Comparison of ENCODE assay signal across 8 cellular contexts in genomic region chrX:24371391-24371972, GRCh38. TPM values are rescaled to one million over a fixed set of nuclear protein-coding genes. Genes with fewer than 3 reads are reported as not detected.
A peak's percentile ranks its signal among the peaks of the same experiment; 100 is the strongest.
DNase-seq lines count a peak whose midpoint lies in the region; ATAC-seq, FAIRE-seq and TF ChIP-seq lines count a peak whose summit lies in the region.

No MANE protein-coding gene starts in this region.

- H3K36me3 ChIP-seq in HUES6 (ENCODE audit: control insufficient read depth, insufficient read depth, low read length) (no peaks in the 10 kb centered on the region), psoas muscle (ENCODE audit: insufficient read depth in 1 of 2, low read depth in 1 of 2) (no peaks in the 10 kb centered on the region)

- peak; percentile 65 to 69 for TF ChIP-seq RAD21 in A549 (conservative IDR thresholded peaks at IDR 0.05 in 1 of 2, IDR thresholded peaks at IDR 0.05 in 1 of 2)

- intact Hi-C loops in psoas muscle (cut with DNase I) = no loop called here

- CTCF ChIA-PET in A549 (lab: Yijun Ruan, JAX) = interaction anchor here (0.6 to 4.5 kb wide), 33 partner anchors 10 to 645 kb away, joined by 3 to 36 read pairs (median 4); no protein-coding TSS in a partner anchor

- H3K9ac ChIP-seq in HUES6 (ENCODE audit: low read length) = peak overlapping the region; percentile 16

- ATAC-seq in A549 (peak; percentile 94 to 98), GM18502 (IDR thresholded peaks at IDR 0.05; ENCODE audit: poor library complexity, unreplicated experiment) (peak; percentile 91), psoas muscle (no peak), HG03469 (IDR thresholded peaks at IDR 0.05; ENCODE audit: unreplicated experiment) (no peak)

- POLR2A ChIA-PET in A549 (lab: Yijun Ruan, JAX) = no interaction called here

- no peaks in the 10 kb centered on the region for H3K4me1 ChIP-seq in A549
- peaks cover 39% of the 10 kb centered on the region for H3K4me1 ChIP-seq in HUES6 (ENCODE audit: control insufficient read depth, insufficient read depth, low read length)
- no peaks in the 10 kb centered on the region for H3K4me1 ChIP-seq in psoas muscle

- H3K4me2 ChIP-seq in A549 = 0 out of 3 replicates have a peak overlapping the region, but pooled peaks have one; percentile 16

- peak; percentile 81 for FAIRE-seq in A549 (lab: Jason Lieb, UNC)

- WGBS in A549 (ENCODE audit: missing lambda C conversion rate) = 28% methylated on average over 10 of the region's 14 CpGs
- WGBS in psoas muscle, 3 donors = 12 to 16% (median 15%) methylated on average over 13 to 14 of the region's 14 CpGs

- H3K27ac ChIP-seq in A549 = no peak overlapping the region
- no peak overlapping the region for H3K27ac ChIP-seq in HUES6 (ENCODE audit: low read depth, low read length)
- H3K27ac ChIP-seq in psoas muscle = no peak overlapping the region

- TF ChIP-seq CTCF in A549 (IDR thresholded peaks at IDR 0.05) (peak; percentile 58), psoas muscle (IDR thresholded peaks at IDR 0.05) (peak; percentile 56)

- no peaks in the 10 kb centered on the region for H3K9me3 ChIP-seq in A549
- H3K9me3 ChIP-seq in HUES6 (ENCODE audit: control insufficient read depth, insufficient read depth, low read depth, low read length) = no peaks in the 10 kb centered on the region
- no peaks in the 10 kb centered on the region for H3K9me3 ChIP-seq in psoas muscle

- TF ChIP-seq EP300 in A549 (IDR thresholded peaks at IDR 0.05) = no peak

- no peak for TF ChIP-seq POLR2A in A549 (IDR thresholded peaks at IDR 0.05; ENCODE audit: low read length)

- H3K27me3 ChIP-seq in HUES6 (ENCODE audit: control insufficient read depth, insufficient read depth, low read length) = peaks cover 20% of the 10 kb centered on the region
- H3K27me3 ChIP-seq in psoas muscle (ENCODE audit: insufficient read depth in 3 of 3, low read length in 2 of 3) = peaks cover 0 to 19% (median 4%) of the 10 kb centered on the region in 3 donors

- no peak overlapping the region for H3K4me3 ChIP-seq in A549
- H3K4me3 ChIP-seq in HUES6 (ENCODE audit: low read depth, low read length) = peak overlapping the region; percentile 50
- H3K4me3 ChIP-seq in psoas muscle = no peak overlapping the region

- peak; percentile 37 to 69 for DNase-seq in A549 (ENCODE audit: low read depth in 1 of 2, low spot score in 1 of 2)
- peak; percentile 62 for DNase-seq in RKO (ENCODE audit: low spot score)
- peak; percentile 78 for DNase-seq in activated effector memory CD4-positive, alpha-beta T cell treated with anti-CD3 and anti-CD28 coated beads, Interleukin-2, amount 50 U/mL, for 16 hours
- peak; percentile 41 for DNase-seq in glomerular visceral epithelial cell (ENCODE audit: extremely low spot score)
- DNase-seq in psoas muscle = peak in 1 of 2 donors; percentile 31

TF ChIP-seq in A549, 52 proteins besides CTCF, POLR2A, EP300 and RAD21:
- peak; percentile 44; the same call in 2 of the 3 replicates for TF ChIP-seq SMC3 (IDR thresholded peaks at IDR 0.05)
- TF ChIP-seq MAFK (IDR thresholded peaks at IDR 0.05; ENCODE audit: partially characterized antibody) = no peak
- no peak for TF ChIP-seq FOXS1 (CRISPR knock-in tag; IDR thresholded peaks at IDR 0.05)
TF ChIP-seq in A549: peak in this region for 1.

RNA-seq across cellular contexts. Expression of gene SUPT20HL1, which starts 11.0 kb away (rescaled TPM):
- polyA plus RNA-seq in A549 (2011; rRNA removed) (not detected in 2 replicates), A549 (2017; fragmentation: RNase III; extraction: RNeasy Plus Mini Kit Qiagen cat#74134 plus additional on column Dnase treatment) (not detected in 3 replicates), psoas muscle (not detected)
- polyA plus RNA-seq in A549 (2012; cell fraction: cytosol; rRNA removed) = not detected in 2 replicates
- polyA plus RNA-seq in A549 (2012; cell fraction: nucleus; rRNA removed) = not detected in 2 replicates
- not detected in 2 replicates for polyA minus RNA-seq in A549 (2011; rRNA and poly(A)+ RNA removed)
- total RNA-seq in psoas muscle = not detected

RNA-seq across cellular contexts. Expression of gene SUPT20HL2, which starts 57.6 kb away (rescaled TPM):
- polyA plus RNA-seq in A549 (2011; rRNA removed) (not detected in 2 replicates), A549 (2017; fragmentation: RNase III; extraction: RNeasy Plus Mini Kit Qiagen cat#74134 plus additional on column Dnase treatment) (not detected in 3 replicates), psoas muscle (not detected)
- not detected in 2 replicates for polyA plus RNA-seq in A549 (2012; cell fraction: cytosol; rRNA removed)
- not detected in 2 replicates for polyA plus RNA-seq in A549 (2012; cell fraction: nucleus; rRNA removed)
- not detected in 2 replicates for polyA minus RNA-seq in A549 (2011; rRNA and poly(A)+ RNA removed)
- not detected for total RNA-seq in psoas muscle

Comparison
In these comparisons a context has a peak if more than half of its experiments do, and no peak if none do; other contexts are left out.
1. ATAC-seq: peak in A549 (2 of 2) and GM18502 (single experiment); none in psoas muscle (0 of 4) and HG03469 (single experiment).